ENCODE assay signal across 8 cellular contexts in the genomic region with DNA sequence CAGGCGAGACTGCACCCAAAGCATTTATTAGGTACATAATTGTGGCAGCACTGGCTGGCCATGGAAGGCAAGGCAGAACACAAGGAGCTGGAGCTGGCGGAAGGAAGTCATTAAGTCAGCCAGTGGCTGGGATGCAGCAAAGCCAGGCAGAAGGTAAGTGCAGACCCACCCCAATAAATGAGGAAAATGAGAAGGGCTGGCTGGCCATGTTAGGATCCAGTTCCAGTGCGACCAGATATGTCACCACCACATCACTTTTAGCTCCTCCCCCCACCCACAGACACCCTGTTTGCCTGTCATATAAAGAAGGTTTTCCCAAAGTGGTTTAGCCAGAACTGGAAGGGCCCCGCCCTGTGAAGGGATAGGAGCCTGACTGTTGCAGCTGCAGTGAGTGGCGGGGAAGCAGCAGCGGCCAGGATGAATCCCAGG. TPM values are rescaled to one million over a fixed set of nuclear protein-coding genes. Genes with fewer than 3 reads are reported as not detected.
DNase-seq lines count a peak whose midpoint lies in the region; ATAC-seq and TF ChIP-seq lines count a peak whose summit lies in the region.

A gene (plus strand): TSS at position 328 of the 429 bp plus-strand sequence. CDS start 7,153 bp downstream, outside the sequence.

- H3K79me2 ChIP-seq in DND-41 (ENCODE audit: insufficient read depth, low read length) (peaks cover 8% of the 10 kb centered on the region), PC-9 (ENCODE audit: low read depth) (peaks cover 20% of the 10 kb centered on the region), MM.1S (ENCODE audit: low read length) (peaks cover 14% of the 10 kb centered on the region)

- peak within 1 kb of the TSS; percentile 26; the same call in 1 of the 2 replicates for H3K9ac ChIP-seq in DND-41 (ENCODE audit: low read depth, low read length)
- no peak within 1 kb of the TSS for H3K9ac ChIP-seq in MM.1S (ENCODE audit: low read length)

- H3K4me3 ChIP-seq in DND-41 (ENCODE audit: low read depth in 1 of 2, low read length in 2 of 2) (no peak within 1 kb of the TSS), PC-9 (peak within 1 kb of the TSS; percentile 25; the same call in 1 of the 2 replicates), epithelial cell of esophagus (ENCODE audit: low read length) (peak within 1 kb of the TSS; percentile 7), MM.1S (ENCODE audit: low read length) (no peak within 1 kb of the TSS)

- no TSS peak for BruUV-seq in PC-9 (replicated peaks; lab: Mats Ljungman, UMichigan)

- TF ChIP-seq CTCF in DND-41 (IDR thresholded peaks at IDR 0.05; ENCODE audit: borderline replicate concordance, extremely low read depth, low read length, poor library complexity, severe bottlenecking) (no peak), PC-9 (conservative IDR thresholded peaks at IDR 0.05) (no peak), epithelial cell of esophagus (IDR thresholded peaks at IDR 0.05; ENCODE audit: insufficient read depth, low read depth, low read length, missing control alignments) (no peak), omental fat pad (IDR thresholded peaks at IDR 0.05) (no peak), MM.1S (IDR thresholded peaks at IDR 0.05; ENCODE audit: low read length) (no peak)

- POLR2A ChIA-PET in PC-9 (lab: Charles Lee; ENCODE audit: unreplicated experiment): interaction anchor here (0.6 kb wide), 2 partner anchors 9 to 22 kb away, joined by 3 to 5 read pairs; no protein-coding TSS in a partner anchor

- H4K20me1 ChIP-seq in DND-41 (ENCODE audit: insufficient read depth, low read length): peaks cover 6% of the 10 kb centered on the region
- peaks cover 3% of the 10 kb centered on the region; the same call in 1 of the 2 replicates for H4K20me1 ChIP-seq in PC-9 (ENCODE audit: insufficient read depth)
- no peaks in the 10 kb centered on the region for H4K20me1 ChIP-seq in MM.1S (ENCODE audit: insufficient read depth, low read length)

- H3K4me1 ChIP-seq in DND-41 (ENCODE audit: insufficient read depth, low read length) (peaks cover 39% of the 10 kb centered on the region), PC-9 (replicated peaks; ENCODE audit: insufficient read depth) (peaks cover 68% of the 10 kb centered on the region), MM.1S (ENCODE audit: low read length) (no peaks in the 10 kb centered on the region; the same call in 1 of the 2 replicates)

- H3K36me3 ChIP-seq in DND-41 (ENCODE audit: insufficient read depth, low read length) (no peaks in the 10 kb centered on the region), PC-9 (ENCODE audit: low read depth) (no peaks in the 10 kb centered on the region), MM.1S (replicated peaks; ENCODE audit: insufficient read depth, low read length) (no peaks in the 10 kb centered on the region)

- H3K9me3 ChIP-seq in DND-41 (ENCODE audit: insufficient read depth, low read length, severe bottlenecking) (no peaks in the 10 kb centered on the region), PC-9 (ENCODE audit: insufficient read depth, low read depth) (no peaks in the 10 kb centered on the region), MM.1S (replicated peaks; ENCODE audit: insufficient read depth, low read length) (no peaks in the 10 kb centered on the region)

- H3K9me2 ChIP-seq in PC-9 (ENCODE audit: insufficient read depth) (no peaks in the 10 kb centered on the region), MM.1S (replicated peaks; ENCODE audit: insufficient read depth, low read length) (no peaks in the 10 kb centered on the region)

- H3K27me3 ChIP-seq in DND-41 (ENCODE audit: insufficient read depth, low read length, poor library complexity) (no peaks in the 10 kb centered on the region), PC-9 (ENCODE audit: insufficient read depth, low read depth) (no peaks in the 10 kb centered on the region), MM.1S (replicated peaks; ENCODE audit: insufficient read depth, low read length) (no peaks in the 10 kb centered on the region)

- H3K27ac ChIP-seq in DND-41 (ENCODE audit: low read length): peak within 1 kb of the TSS; percentile 53
- peak within 1 kb of the TSS; percentile 72 for H3K27ac ChIP-seq in PC-9
- no peak within 1 kb of the TSS for H3K27ac ChIP-seq in MM.1S (ENCODE audit: low read length)

- intact Hi-C loops in PC-9 (cut with micrococcal nuclease; ENCODE audit: unreplicated experiment): no loop called here

- peaks cover 58% of the 10 kb centered on the region for H3F3A ChIP-seq in PC-9 (ENCODE audit: insufficient read depth, low read depth)
- H3F3A ChIP-seq in MM.1S (ENCODE audit: insufficient read depth, low read length): peaks cover 12% of the 10 kb centered on the region; the same call in 1 of the 2 replicates

- ATAC-seq in DND-41 (ENCODE audit: insufficient read depth, low read depth) (no peak), omental fat pad (ENCODE audit: low FRiP score) (no peak), GM18498 (IDR thresholded peaks at IDR 0.05; ENCODE audit: unreplicated experiment) (no peak), HG03565 (IDR thresholded peaks at IDR 0.05; ENCODE audit: unreplicated experiment) (no peak)

- no peak for DNase-seq in DND-41
- DNase-seq in PC-9: peak; percentile 69 to 78
- DNase-seq in epithelial cell of esophagus (ENCODE audit: low read depth): peak; percentile 86
- no peak for DNase-seq in omental fat pad (ENCODE audit: low spot score)
- DNase-seq in MM.1S: no peak
- no peak for DNase-seq in activated CD4-positive, CD25-positive, alpha-beta regulatory T cell (lab: John Stamatoyannopoulos, UW)

- CTCF ChIA-PET in PC-9 (lab: Charles Lee): interaction anchor here (0.8 kb wide), 1 partner anchor 18 kb away, joined by 4 read pairs; no protein-coding TSS in a partner anchor

- H3K4me2 ChIP-seq in DND-41 (ENCODE audit: insufficient read depth, low read length) (peak within 1 kb of the TSS; percentile 96; the same call in 1 of the 2 replicates), PC-9 (peak within 1 kb of the TSS; percentile 77), MM.1S (ENCODE audit: low read depth, low read length) (no peak within 1 kb of the TSS)

- H2AFZ ChIP-seq in DND-41 (ENCODE audit: low read depth, low read length) (peak within 1 kb of the TSS; percentile 39; the same call in 1 of the 2 replicates), PC-9 (no peak within 1 kb of the TSS), MM.1S (ENCODE audit: low read length) (no peak within 1 kb of the TSS)

RNA-seq across cellular contexts. Expression of the gene that starts here (rescaled TPM):
- total RNA-seq in PC-9 (2021) (48.7 and 50.4 TPM in 2 replicates), omental fat pad (100 to 1,000 TPM in 2 of 4 donors, 10 to 100 TPM in 2; 58.7 to 121 (median 92.3) TPM)

Comparison
In these comparisons a context has a peak if more than half of its experiments do, and no peak if none do; other contexts are left out.
1. DNase-seq: peak in PC-9 (2 of 2) and epithelial cell of esophagus (single experiment); none in DND-41 (single experiment), omental fat pad (single experiment), MM.1S (single experiment) and activated CD4-positive, CD25-positive, alpha-beta regulatory T cell (0 of 4).
2. H3K4me3 ChIP-seq: peak in PC-9 (single experiment) and epithelial cell of esophagus (single experiment); none in DND-41 (0 of 2) and MM.1S (single experiment).